8 cellular contexts compared by ENCODE assay signal in genomic region chr1:66335125-66335524, GRCh38.
DNase-seq lines count a peak whose midpoint lies in the region; ATAC-seq and TF ChIP-seq lines count a peak whose summit lies in the region.

No MANE protein-coding gene starts in this region.

- no peak for ATAC-seq in right cardiac atrium
- ATAC-seq in Right ventricle myocardium inferior, result no peak
- no peak for ATAC-seq in GM21737 (IDR thresholded peaks at IDR 0.05; ENCODE audit: unreplicated experiment)

- 23% methylated on average over 2 of the region's 2 CpGs for WGBS in right cardiac atrium
- 67 to 83% (median 73%) methylated on average over 2 of the region's 2 CpGs for WGBS in adrenal gland, 4 donors

- TF ChIP-seq CTCF in adrenal gland (IDR thresholded peaks at IDR 0.05), result no peak
- TF ChIP-seq CTCF in vagina (IDR thresholded peaks at IDR 0.05), result no peak

- no peaks in the 10 kb centered on the region for H3K9me3 ChIP-seq in right cardiac atrium (ENCODE audit: control insufficient read depth, low read length)
- H3K9me3 ChIP-seq in adrenal gland (replicated peaks in 1 of 3), result no peaks in the 10 kb centered on the region
- no peaks in the 10 kb centered on the region for H3K9me3 ChIP-seq in muscle layer of duodenum (ENCODE audit: control insufficient read depth in 1 of 2, low read length in 2 of 2)
- no peaks in the 10 kb centered on the region for H3K9me3 ChIP-seq in vagina

- intact Hi-C loops in right cardiac atrium (cut with DNase I) (loop anchor here in 3 of 4 donors (10.0 kb wide), 2 partner anchors 70 to 110 kb away; no protein-coding TSS in a partner anchor), Right ventricle myocardium inferior (cut with DNase I) (loop anchor here (2.0 kb wide), 1 partner anchor 112 kb away; no protein-coding TSS in a partner anchor), adrenal gland (cut with DNase I) (loop anchor here in 1 of 2 donors (10.0 kb wide), 1 partner anchor 60 kb away; no protein-coding TSS in a partner anchor), vagina (cut with DNase I) (no loop called here)

- DNase-seq in right cardiac atrium (no peak), Right ventricle myocardium inferior (ENCODE audit: missing footprints) (no peak), adrenal gland (no peak), vagina (ENCODE audit: extremely low spot score in 2 of 2) (no peak)
- no peak for DNase-seq in effector CD4-positive, alpha-beta T cell
- no peak for DNase-seq in activated effector memory CD4-positive, alpha-beta T cell treated with anti-CD3 and anti-CD28 coated beads, Interleukin-2, amount 50 U/mL, for 16 hours

- peak overlapping the region; percentile 85 for H3K4me3 ChIP-seq in right cardiac atrium (ENCODE audit: low read length)
- H3K4me3 ChIP-seq in adrenal gland, result peak overlapping the region in 1 of 4 donors; percentile 56
- H3K4me3 ChIP-seq in muscle layer of duodenum (ENCODE audit: low read depth in 1 of 2, low read length in 2 of 2), result peak overlapping the region; percentile 85 to 96
- H3K4me3 ChIP-seq in vagina, result peak overlapping the region in 1 of 2 donors; percentile 14

- peak overlapping the region; percentile 85 for H3K27ac ChIP-seq in right cardiac atrium (ENCODE audit: low read length)
- H3K27ac ChIP-seq in adrenal gland, result peak overlapping the region in 4 of 5 donors; percentile 2 to 87 (median 52)
- peak overlapping the region; percentile 97 for H3K27ac ChIP-seq in muscle layer of duodenum (ENCODE audit: low read length)
- peak overlapping the region; percentile 62 for H3K27ac ChIP-seq in vagina

- H3K27me3 ChIP-seq in right cardiac atrium (ENCODE audit: control insufficient read depth, insufficient read depth) (no peaks in the 10 kb centered on the region), adrenal gland (no peaks in the 10 kb centered on the region), muscle layer of duodenum (ENCODE audit: low read depth, low read length) (no peaks in the 10 kb centered on the region), vagina (no peaks in the 10 kb centered on the region)

- peaks cover 14% of the 10 kb centered on the region for H3K4me1 ChIP-seq in right cardiac atrium (ENCODE audit: control insufficient read depth, insufficient read depth, low read length)
- H3K4me1 ChIP-seq in adrenal gland (replicated peaks in 1 of 2), result peaks cover 0 to 12% of the 10 kb centered on the region in 2 donors
- H3K4me1 ChIP-seq in muscle layer of duodenum (ENCODE audit: control insufficient read depth in 1 of 2, insufficient read depth in 2 of 2, low read length in 2 of 2), result peaks cover 4 to 29% of the 10 kb centered on the region in 2 donors
- H3K4me1 ChIP-seq in vagina, result peaks cover 16% of the 10 kb centered on the region

- TF ChIP-seq POLR2A in adrenal gland (IDR thresholded peaks at IDR 0.05), result no peak
- TF ChIP-seq POLR2A in vagina (IDR thresholded peaks at IDR 0.05), result no peak

- H3K36me3 ChIP-seq in adrenal gland (replicated peaks in 1 of 2), result no peaks in the 10 kb centered on the region
- no peaks in the 10 kb centered on the region for H3K36me3 ChIP-seq in muscle layer of duodenum (ENCODE audit: control insufficient read depth in 1 of 2, insufficient read depth in 2 of 2, low read length in 2 of 2)
- H3K36me3 ChIP-seq in vagina, result no peaks in the 10 kb centered on the region
